ENCODE assay signal across 8 cellular contexts in genomic region chr11:17598700-17599459, GRCh38. TPM values are rescaled to one million over a fixed set of nuclear protein-coding genes. Genes with fewer than 3 reads are reported as not detected.
DNase-seq lines count a peak whose midpoint lies in the region; ATAC-seq lines count a peak whose summit lies in the region.

No MANE protein-coding gene starts in this region.

- no peak overlapping the region for H2BK5ac ChIP-seq in mesendoderm (ENCODE audit: low read length)

- no peak overlapping the region for H3K4me3 ChIP-seq in mesendoderm (ENCODE audit: low read length)

- no peaks in the 10 kb centered on the region for H3K36me3 ChIP-seq in mesendoderm (ENCODE audit: control insufficient read depth, insufficient read depth, low read length)

- ATAC-seq in GM18873 (IDR thresholded peaks at IDR 0.05; ENCODE audit: low FRiP score, unreplicated experiment) (peak; percentile 67), HG03135 (IDR thresholded peaks at IDR 0.05; ENCODE audit: unreplicated experiment) (peak; percentile 87)
- ATAC-seq in effector memory CD8-positive, alpha-beta T cell (replicated peaks) = peak; percentile 80

- no peaks in the 10 kb centered on the region for H3K4me1 ChIP-seq in mesendoderm (ENCODE audit: control insufficient read depth, low read depth, low read length)

- no peak overlapping the region for H3K4ac ChIP-seq in mesendoderm (ENCODE audit: low read depth, low read length)

- H3K4me2 ChIP-seq in mesendoderm (ENCODE audit: low read length) = no peak overlapping the region

- H2BK120ac ChIP-seq in mesendoderm (ENCODE audit: low read depth, low read length) = no peak overlapping the region

- DNase-seq in Ammon's horn (ENCODE audit: low spot score) (peak; percentile 88), NCI-H446 (lab: John Stamatoyannopoulos, UW) (peak; percentile 37 to 80), mesendoderm (peak; percentile 73)
- DNase-seq in activated CD4-positive, alpha-beta memory T cell treated with anti-CD3 and anti-CD28 coated beads, Interleukin-2, amount 10 ng/mL, durations not matched to agents 7 days and 5 days = peak; percentile 69
- DNase-seq in effector memory CD8-positive, alpha-beta T cell = peak; percentile 42 to 49 (median 48)
- peak; percentile 13 to 29 for DNase-seq in stimulated activated CD8-positive, alpha-beta memory T cell treated with anti-CD3 and anti-CD28 coated beads, Interleukin-15, amount 100 ng/mL, for 4 hours (ENCODE audit: low read depth in 2 of 2)

- CTCF ChIA-PET in activated CD4-positive, alpha-beta memory T cell treated with anti-CD3 and anti-CD28 coated beads, Interleukin-2, amount 10 ng/mL, durations not matched to agents 7 days and 5 days (lab: Charles Lee) = interaction anchor here (0.6 to 2.0 kb wide), 14 partner anchors 11 to 770 kb away, joined by 3 to 12 read pairs (median 3); no protein-coding TSS in a partner anchor

- POLR2A ChIA-PET in activated CD4-positive, alpha-beta memory T cell treated with anti-CD3 and anti-CD28 coated beads, Interleukin-2, amount 10 ng/mL, durations not matched to agents 7 days and 5 days (lab: Charles Lee) = no interaction called here

- no peaks in the 10 kb centered on the region for H3K4me1 Mint-ChIP-seq in activated CD4-positive, alpha-beta memory T cell treated with anti-CD3 and anti-CD28 coated beads, Interleukin-2, amount 10 ng/mL, durations not matched to agents 7 days and 5 days
- peaks cover 0 to 7% of the 10 kb centered on the region in 2 donors for H3K4me1 Mint-ChIP-seq in effector memory CD8-positive, alpha-beta T cell (ENCODE audit: low read depth in 2 of 2)

- no peak overlapping the region for H3K27ac Mint-ChIP-seq in activated CD4-positive, alpha-beta memory T cell treated with anti-CD3 and anti-CD28 coated beads, Interleukin-2, amount 10 ng/mL, durations not matched to agents 7 days and 5 days
- no peak overlapping the region for H3K27ac Mint-ChIP-seq in effector memory CD8-positive, alpha-beta T cell

- no peak overlapping the region for H3K9ac ChIP-seq in mesendoderm (ENCODE audit: low read length)

- no peaks in the 10 kb centered on the region for H3K79me1 ChIP-seq in mesendoderm (ENCODE audit: low read length)

- no peak overlapping the region for H3K23ac ChIP-seq in mesendoderm (ENCODE audit: low read length)

- no peaks in the 10 kb centered on the region for H3K36me3 Mint-ChIP-seq in activated CD4-positive, alpha-beta memory T cell treated with anti-CD3 and anti-CD28 coated beads, Interleukin-2, amount 10 ng/mL, durations not matched to agents 7 days and 5 days (ENCODE audit: low read depth)
- H3K36me3 Mint-ChIP-seq in effector memory CD8-positive, alpha-beta T cell (ENCODE audit: insufficient read depth) = no peaks in the 10 kb centered on the region

- no peak overlapping the region for H4K5ac ChIP-seq in mesendoderm (ENCODE audit: low read length)

- no peak overlapping the region for H2AK5ac ChIP-seq in mesendoderm (ENCODE audit: low read length)

- no peaks in the 10 kb centered on the region for H3K79me2 ChIP-seq in mesendoderm (ENCODE audit: control insufficient read depth, insufficient read depth, low read length)

- WGBS in mesendoderm (ENCODE audit: extremely low coverage, insufficient coverage, low lambda C conversion rate) = no CpG with 5 or more reads among the region's 17 CpGs

- H3K56ac ChIP-seq in mesendoderm (ENCODE audit: low read length) = no peak overlapping the region

- no peak overlapping the region for H3K18ac ChIP-seq in mesendoderm (ENCODE audit: low read length)

- no peaks in the 10 kb centered on the region for H3K27me3 ChIP-seq in mesendoderm (ENCODE audit: insufficient read depth, low read length, poor library complexity)

- H3K9me3 Mint-ChIP-seq in activated CD4-positive, alpha-beta memory T cell treated with anti-CD3 and anti-CD28 coated beads, Interleukin-2, amount 10 ng/mL, durations not matched to agents 7 days and 5 days = no peaks in the 10 kb centered on the region
- no peaks in the 10 kb centered on the region for H3K9me3 Mint-ChIP-seq in effector memory CD8-positive, alpha-beta T cell

- H3K27ac ChIP-seq in mesendoderm (ENCODE audit: low read depth, low read length) = no peak overlapping the region

- no peaks in the 10 kb centered on the region for H3K27me3 Mint-ChIP-seq in activated CD4-positive, alpha-beta memory T cell treated with anti-CD3 and anti-CD28 coated beads, Interleukin-2, amount 10 ng/mL, durations not matched to agents 7 days and 5 days
- H3K27me3 Mint-ChIP-seq in effector memory CD8-positive, alpha-beta T cell = peaks cover 10 to 62% of the 10 kb centered on the region in 2 donors

- H4K8ac ChIP-seq in mesendoderm (ENCODE audit: low read depth, low read length) = no peak overlapping the region

- H2BK15ac ChIP-seq in mesendoderm (replicated peaks; ENCODE audit: low read depth) = no peak overlapping the region

- no peak overlapping the region for H3K4me3 Mint-ChIP-seq in activated CD4-positive, alpha-beta memory T cell treated with anti-CD3 and anti-CD28 coated beads, Interleukin-2, amount 10 ng/mL, durations not matched to agents 7 days and 5 days
- H3K4me3 Mint-ChIP-seq in effector memory CD8-positive, alpha-beta T cell = no peak overlapping the region

RNA-seq across cellular contexts. Expression of gene OTOG, which starts 51.8 kb away (rescaled TPM):
- not detected for total RNA-seq in activated CD4-positive, alpha-beta memory T cell treated with anti-CD3 and anti-CD28 coated beads, Interleukin-2, amount 10 ng/mL, durations not matched to agents 7 days and 5 days
- polyA plus RNA-seq in mesendoderm (2013, experiment 1 of 2) = 0.08 TPM
- polyA plus RNA-seq in mesendoderm (2013, experiment 2 of 2) = 0.13 TPM

RNA-seq across cellular contexts. Expression of gene USH1C, which starts 54.7 kb away (rescaled TPM):
- total RNA-seq in activated CD4-positive, alpha-beta memory T cell treated with anti-CD3 and anti-CD28 coated beads, Interleukin-2, amount 10 ng/mL, durations not matched to agents 7 days and 5 days = not detected
- polyA plus RNA-seq in mesendoderm (2013, experiment 1 of 2) = 0.11 TPM
- polyA plus RNA-seq in mesendoderm (2013, experiment 2 of 2) = 0.15 TPM

Comparison
In these comparisons a context has a peak if more than half of its experiments do, and no peak if none do; other contexts are left out.
1. DNase-seq: peak in every context shown above with its lines; median percentile 88 in Ammon's horn; 73 in mesendoderm; 69 in activated CD4-positive, alpha-beta memory T cell treated with anti-CD3 and anti-CD28 coated beads, Interleukin-2, amount 10 ng/mL, durations not matched to agents 7 days and 5 days; 58 in NCI-H446; 48 in effector memory CD8-positive, alpha-beta T cell; 21 in stimulated activated CD8-positive, alpha-beta memory T cell treated with anti-CD3 and anti-CD28 coated beads, Interleukin-15, amount 100 ng/mL, for 4 hours.